8 cellular contexts compared by ENCODE assay signal in the genomic region with DNA sequence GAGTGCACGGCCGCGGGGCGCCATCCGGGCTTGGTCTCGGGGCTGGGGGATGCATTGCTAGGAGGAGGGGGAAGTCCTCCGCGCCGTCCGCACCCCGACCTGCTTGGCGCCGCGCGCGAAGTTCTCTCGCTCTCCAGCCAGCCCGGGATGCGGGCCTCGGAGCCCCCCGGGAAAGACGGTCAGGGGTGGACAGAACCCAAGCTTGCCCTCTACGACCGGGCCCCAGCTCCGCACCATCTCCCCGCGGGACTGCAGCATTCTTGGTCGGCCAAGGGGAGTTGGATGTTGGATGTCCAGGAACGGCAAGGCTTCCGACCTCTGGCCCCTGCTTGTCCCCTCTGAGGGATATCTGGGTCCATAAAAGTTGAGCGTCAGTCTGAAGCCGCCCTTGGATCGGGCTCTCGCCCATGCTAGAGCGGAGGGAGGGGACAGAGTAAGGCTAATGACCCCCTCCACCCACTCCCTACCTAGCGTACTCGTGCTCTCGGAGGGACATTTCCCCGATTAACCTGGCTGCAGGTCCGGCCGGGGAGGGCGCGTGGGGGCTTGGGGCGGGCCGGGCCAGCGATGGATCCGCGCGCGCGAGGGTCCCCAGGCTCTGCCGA. TPM values are rescaled to one million over a fixed set of nuclear protein-coding genes. Genes with fewer than 3 reads are reported as not detected.
A peak's percentile ranks its signal among the peaks of the same experiment; 100 is the strongest.
DNase-seq lines count a peak whose midpoint lies in the region; ATAC-seq, FAIRE-seq and TF ChIP-seq lines count a peak whose summit lies in the region.

No MANE protein-coding gene starts in this region.

- H3K9me3 ChIP-seq in PC-3 (ENCODE audit: low read length), result no peaks in the 10 kb centered on the region
- H3K9me3 ChIP-seq in endothelial cell of umbilical vein (replicated peaks; ENCODE audit: control insufficient read depth, insufficient read depth, low read length), result no peaks in the 10 kb centered on the region

- BruUV-seq in PC-3 (replicated peaks; lab: Mats Ljungman, UMichigan) (no TSS peak), endothelial cell of umbilical vein (replicated peaks; lab: Mats Ljungman, UMichigan) (no TSS peak)

- H2AFZ ChIP-seq in PC-3 (ENCODE audit: low read length), result peak overlapping the region; percentile 91
- peak overlapping the region; percentile 67 for H2AFZ ChIP-seq in endothelial cell of umbilical vein (ENCODE audit: low read depth, low read length)

- H4K20me1 ChIP-seq in PC-3 (ENCODE audit: low read length), result no peaks in the 10 kb centered on the region
- no peaks in the 10 kb centered on the region for H4K20me1 ChIP-seq in endothelial cell of umbilical vein (replicated peaks; ENCODE audit: control insufficient read depth, extremely low read depth, insufficient read depth, low read length)

- H3K27ac ChIP-seq in PC-3 (ENCODE audit: low read length) (no peak overlapping the region), endothelial cell of umbilical vein (ENCODE audit: insufficient read depth, low read depth, low read length) (no peak overlapping the region), rectal smooth muscle tissue (ENCODE audit: low read depth, low read length) (no peak overlapping the region)

- no peaks in the 10 kb centered on the region for H3K9me2 ChIP-seq in PC-3 (replicated peaks; ENCODE audit: low read length)

- CTCF ChIA-PET in PC-3 (lab: Charles Lee), result interaction anchor here (0.9 kb wide), 1 partner anchor 61 kb away, joined by 3 read pairs; no protein-coding TSS in a partner anchor
- CTCF ChIA-PET in endothelial cell of umbilical vein (lab: Charles Lee), result interaction anchor here (0.8 to 1.8 kb wide), 3 partner anchors 20 to 468 kb away, joined by 3 to 5 read pairs (median 4); a partner anchor contains a TSS

- dilution Hi-C loops in endothelial cell of umbilical vein (cut with MboI; ENCODE audit: extremely low pct_ligation_motif_present, low sequenced_read_pairs), result no loop called here

- H3K27me3 ChIP-seq in PC-3 (ENCODE audit: low read length), result peaks cover 40% of the 10 kb centered on the region
- H3K27me3 ChIP-seq in endothelial cell of umbilical vein (ENCODE audit: control insufficient read depth in 2 of 2, insufficient read depth in 2 of 2, low read length in 2 of 2), result peaks cover 3 to 8% of the 10 kb centered on the region in 2 experiments
- H3K27me3 ChIP-seq in rectal smooth muscle tissue (ENCODE audit: control insufficient read depth, insufficient read depth, low read length), result peaks cover 33% of the 10 kb centered on the region

- no peaks in the 10 kb centered on the region for H3F3A ChIP-seq in PC-3 (ENCODE audit: low read length, unreplicated experiment)

- TF ChIP-seq POLR2A in endothelial cell of umbilical vein (IDR thresholded peaks at IDR 0.05; ENCODE audit: low read depth, low read length) (no peak), GM12892 (IDR thresholded peaks at IDR 0.05; ENCODE audit: low read depth, low read length) (no peak)

- H3K9me1 ChIP-seq in endothelial cell of umbilical vein (replicated peaks; ENCODE audit: control insufficient read depth, extremely low read depth, insufficient read depth, low read length), result no peaks in the 10 kb centered on the region

- DNase-seq in GM12864 (ENCODE audit: low read depth) (no peak), PC-3 (no peak), endothelial cell of umbilical vein (ENCODE audit: low read depth, low spot score) (peak; percentile 4), GM12892 (ENCODE audit: insufficient read length) (no peak), iPS-NIHi7 (ENCODE audit: extremely low spot score) (no peak)
- DNase-seq in effector CD4-positive, alpha-beta T cell, result no peak
- DNase-seq in NK-92 treated with Interleukin-12 subunit alpha and Interleukin-12 subunit beta, amount 100 ng/mL, for 24 hours (lab: John Stamatoyannopoulos, UW), result no peak

- H3K4me1 ChIP-seq in PC-3 (ENCODE audit: insufficient read depth, low read length) (peaks cover 6% of the 10 kb centered on the region; the same call in 1 of the 2 replicates), endothelial cell of umbilical vein (ENCODE audit: control insufficient read depth, extremely low read depth, insufficient read depth, low read length) (peaks cover 4% of the 10 kb centered on the region), rectal smooth muscle tissue (ENCODE audit: control insufficient read depth, insufficient read depth, low read length) (no peaks in the 10 kb centered on the region)

- H3K4me3 ChIP-seq in GM12864 (ENCODE audit: low read depth, low read length) (peak overlapping the region; percentile 62), PC-3 (ENCODE audit: low read length) (peak overlapping the region; percentile 74), endothelial cell of umbilical vein (replicated peaks in 1 of 3; ENCODE audit: insufficient read depth in 1 of 3, low read depth in 1 of 3, low read length in 3 of 3) (peak overlapping the region; percentile 3 to 53 (median 3)), rectal smooth muscle tissue (ENCODE audit: low read length) (peak overlapping the region; percentile 52)

- POLR2A ChIA-PET in PC-3 (lab: Charles Lee; ENCODE audit: unreplicated experiment), result no interaction called here
- POLR2A ChIA-PET in endothelial cell of umbilical vein (lab: Charles Lee), result no interaction called here

- H3K36me3 ChIP-seq in PC-3 (ENCODE audit: low read depth, low read length) (no peaks in the 10 kb centered on the region), endothelial cell of umbilical vein (ENCODE audit: control insufficient read depth in 2 of 2, extremely low read depth in 1 of 2, insufficient read depth in 2 of 2, low read length in 2 of 2) (no peaks in the 10 kb centered on the region), rectal smooth muscle tissue (ENCODE audit: control insufficient read depth, insufficient read depth, low read length) (no peaks in the 10 kb centered on the region)

- intact Hi-C loops in PC-3 (cut with micrococcal nuclease), result loop anchor here (2.0 kb wide), 1 partner anchor 163 kb away; no protein-coding TSS in a partner anchor
- intact Hi-C loops in endothelial cell of umbilical vein (cut with micrococcal nuclease), result loop anchor here (1.0 to 5.0 kb wide), 3 partner anchors 73 to 257 kb away; a partner anchor contains a TSS

- H3K9ac ChIP-seq in PC-3 (ENCODE audit: low read length) (peak overlapping the region; percentile 74), endothelial cell of umbilical vein (replicated peaks; ENCODE audit: extremely low read depth, insufficient read depth, low read length) (no peak overlapping the region), rectal smooth muscle tissue (ENCODE audit: low read length) (no peak overlapping the region)

- FAIRE-seq in endothelial cell of umbilical vein (lab: Jason Lieb, UNC), result no peak
- FAIRE-seq in GM12892 (lab: Jason Lieb, UNC), result no peak

- peak overlapping the region; percentile 97 for H3K4me2 ChIP-seq in PC-3 (ENCODE audit: low read length)
- peak overlapping the region; percentile 62 for H3K4me2 ChIP-seq in endothelial cell of umbilical vein (ENCODE audit: insufficient read depth, low read length)

- H3K79me2 ChIP-seq in PC-3 (ENCODE audit: low read length) (no peaks in the 10 kb centered on the region), endothelial cell of umbilical vein (ENCODE audit: control insufficient read depth, insufficient read depth, low read length) (no peaks in the 10 kb centered on the region)

- TF ChIP-seq CTCF in GM12864 (IDR thresholded peaks at IDR 0.05; ENCODE audit: low read depth, low read length, missing control alignments) (no peak), PC-3 (conservative IDR thresholded peaks at IDR 0.05; ENCODE audit: low read depth, low read length) (no peak), endothelial cell of umbilical vein (IDR thresholded peaks at IDR 0.05; ENCODE audit: extremely low read depth in 1 of 2, insufficient read depth in 1 of 2, low read depth in 1 of 2, low read length in 2 of 2) (no peak)

- peak; percentile 4; the same call in 1 of the 2 replicates for ATAC-seq in PC-3

TF ChIP-seq in endothelial cell of umbilical vein, 7 proteins besides CTCF, POLR2A, EP300 and RAD21:
- TF ChIP-seq MYC (IDR thresholded peaks at IDR 0.05; ENCODE audit: low read depth, low read length) (no peak), EZH2 (IDR thresholded peaks at IDR 0.05; ENCODE audit: borderline replicate concordance, low read depth, low read length, severe bottlenecking) (peak; percentile 5), JUN (IDR thresholded peaks at IDR 0.05; ENCODE audit: borderline replicate concordance, insufficient read depth, insufficient read length, low read depth) (no peak)
- TF ChIP-seq, protein P1, sequence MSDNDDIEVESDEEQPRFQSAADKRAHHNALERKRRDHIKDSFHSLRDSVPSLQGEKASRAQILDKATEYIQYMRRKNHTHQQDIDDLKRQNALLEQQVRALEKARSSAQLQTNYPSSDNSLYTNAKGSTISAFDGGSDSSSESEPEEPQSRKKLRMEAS (IDR thresholded peaks at IDR 0.05; ENCODE audit: insufficient read depth, insufficient read length), result no peak

RNA-seq across cellular contexts. Expression of a gene that starts 0.5 kb away (rescaled TPM):
- total RNA-seq in PC-3 (2014; rRNA removed), result 0.35 and 0.40 TPM in 2 replicates
- total RNA-seq in endothelial cell of umbilical vein, result 0.49 and 0.51 TPM in 2 replicates
- polyA plus RNA-seq in endothelial cell of umbilical vein, result 0.24 and 0.26 TPM in 2 replicates
- polyA plus RNA-seq in endothelial cell of umbilical vein (2011; cell fraction: cytosol; rRNA removed), result 0.12 and 0.20 TPM in 2 replicates
- polyA plus RNA-seq in endothelial cell of umbilical vein (2011; cell fraction: nucleus; rRNA removed), result 0.29 and 0.60 TPM in 2 replicates
- polyA plus RNA-seq in endothelial cell of umbilical vein (2012), result 0.08 and 0.40 TPM in 2 replicates
- polyA minus RNA-seq in endothelial cell of umbilical vein, result 0.19 and 0.23 TPM in 2 replicates
- not detected for polyA minus RNA-seq in endothelial cell of umbilical vein (2011; cell fraction: cytosol; rRNA and poly(A)+ RNA removed)
- 0.24 and 0.48 TPM in 2 replicates for polyA minus RNA-seq in endothelial cell of umbilical vein (2011; cell fraction: nucleus; rRNA and poly(A)+ RNA removed)
- 0.06 TPM for polyA plus RNA-seq in GM12892 (2012; ENCODE audit: missing spikeins)

Comparison
In these comparisons a context has a peak if more than half of its experiments do, and no peak if none do; other contexts are left out.
1. H3K4me3 ChIP-seq: peak in every context shown above with its lines; median percentile 74 in PC-3; 62 in GM12864; 52 in rectal smooth muscle tissue; 3 in endothelial cell of umbilical vein.